ENCODE assay signal across 8 cellular contexts in the genomic region with DNA sequence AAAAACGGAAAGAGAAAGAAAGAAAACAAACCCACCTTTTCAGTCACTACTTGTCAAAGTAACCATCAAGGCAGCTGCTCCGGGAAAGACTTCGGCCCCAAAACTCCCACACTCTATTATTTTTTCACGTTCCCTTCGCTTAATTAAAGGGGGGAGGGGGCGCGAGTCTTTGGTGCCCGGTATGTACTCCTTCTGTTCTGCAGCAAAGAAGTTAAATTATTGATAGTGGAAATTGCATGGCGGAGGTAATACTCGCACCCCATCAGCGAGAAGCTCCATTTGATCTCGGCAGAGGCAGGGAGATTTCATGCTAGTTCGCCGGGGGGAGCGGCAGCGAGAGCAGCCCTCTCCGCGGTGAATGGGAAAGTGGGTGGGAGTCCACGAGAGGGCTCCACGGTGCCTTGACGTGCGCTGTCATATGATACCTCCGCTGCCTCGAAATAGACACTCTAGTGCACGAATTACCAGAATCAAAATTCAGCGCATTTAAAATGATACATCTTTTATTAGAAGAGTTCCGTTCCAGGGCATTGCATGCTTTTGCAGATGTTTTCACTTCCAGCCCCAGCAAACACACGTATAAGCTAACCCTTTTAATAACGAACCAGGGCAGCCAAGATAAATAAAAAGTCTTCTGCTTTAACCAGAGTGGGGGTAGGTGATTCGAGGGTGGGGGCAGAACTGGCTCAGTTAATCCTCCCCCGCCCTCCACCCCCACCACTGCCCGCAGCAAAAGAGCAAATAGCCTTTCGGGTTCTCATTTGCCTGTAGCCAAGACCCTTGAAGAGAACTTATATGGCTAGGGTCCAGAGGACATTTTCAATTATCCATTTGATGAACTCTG. TPM values are rescaled to one million over a fixed set of nuclear protein-coding genes. Genes with fewer than 3 reads are reported as not detected.
DNase-seq lines count a peak whose midpoint lies in the region; ATAC-seq and TF ChIP-seq lines count a peak whose summit lies in the region.

No MANE protein-coding gene starts in this region.

- H3K36me3 Mint-ChIP-seq in activated B cell treated with CpG ODN at 0.5 μM for 24 hours (ENCODE audit: low read depth) = no peaks in the 10 kb centered on the region

- peaks cover 3% of the 10 kb centered on the region for H3K27me3 ChIP-seq in prostate gland (replicated peaks; ENCODE audit: insufficient read depth)

- H3K27ac Mint-ChIP-seq in activated B cell treated with CpG ODN at 0.5 μM for 24 hours = no peak overlapping the region

- H3K9me3 ChIP-seq in prostate gland = no peaks in the 10 kb centered on the region

- H3K9me3 Mint-ChIP-seq in activated B cell treated with CpG ODN at 0.5 μM for 24 hours = no peaks in the 10 kb centered on the region

- peak overlapping the region; percentile 80 for H3K4me3 Mint-ChIP-seq in activated B cell treated with CpG ODN at 0.5 μM for 24 hours

- CTCF ChIA-PET in activated B cell treated with CpG ODN at 0.5 μM for 24 hours (lab: Charles Lee) = interaction anchor here (3.4 kb wide), 1 partner anchor 829 kb away, joined by 50 read pairs; no protein-coding TSS in a partner anchor

- H3K27ac ChIP-seq in prostate gland = no peak overlapping the region

- H3K4me1 ChIP-seq in prostate gland (replicated peaks) = peaks cover 7% of the 10 kb centered on the region

- peak overlapping the region; percentile 37 to 41 for H3K4me3 ChIP-seq in prostate gland

- no peaks in the 10 kb centered on the region for H3K36me3 ChIP-seq in prostate gland

- POLR2A ChIA-PET in activated B cell treated with CpG ODN at 0.5 μM for 24 hours (lab: Charles Lee) = no interaction called here

- H3K4me1 Mint-ChIP-seq in activated B cell treated with CpG ODN at 0.5 μM for 24 hours = peaks cover 27% of the 10 kb centered on the region

- no peak for TF ChIP-seq CTCF in activated B cell treated with CpG ODN at 0.5 μM for 24 hours (IDR thresholded peaks at IDR 0.05)
- TF ChIP-seq CTCF in prostate gland (IDR thresholded peaks at IDR 0.05) = no peak

- no peak for DNase-seq in Right ventricle myocardium inferior (ENCODE audit: missing footprints)
- no peak for DNase-seq in cardiac septum (ENCODE audit: low spot score)
- DNase-seq in HT1080 (ENCODE audit: low read depth) = peak; percentile 71
- no peak for DNase-seq in activated B cell treated with CpG ODN at 0.5 μM for 24 hours
- peak; percentile 57 for DNase-seq in Right ventricle myocardium superior
- no peak for DNase-seq in prostate gland (ENCODE audit: low spot score)
- DNase-seq in SHP77 (lab: John Stamatoyannopoulos, UW) = no peak

- ATAC-seq in Right ventricle myocardium inferior = peak; percentile 71
- ATAC-seq in activated B cell treated with CpG ODN at 0.5 μM for 24 hours (ENCODE audit: low read depth) = no peak
- ATAC-seq in Right ventricle myocardium superior (ENCODE audit: poor library complexity) = peak; percentile 69
- ATAC-seq in GM21528 (IDR thresholded peaks at IDR 0.05; ENCODE audit: low FRiP score, unreplicated experiment) = no peak

- H3K27me3 Mint-ChIP-seq in activated B cell treated with CpG ODN at 0.5 μM for 24 hours = peaks cover 51% of the 10 kb centered on the region

- TF ChIP-seq POLR2A in prostate gland (IDR thresholded peaks at IDR 0.05) = no peak

- 1% methylated on average over 33 of the region's 33 CpGs for whole genome bisulfite sequencing in prostate gland

- intact Hi-C loops in Right ventricle myocardium inferior (cut with DNase I) (loop anchor here (2.0 to 5.0 kb wide), 2 partner anchors 407 to 996 kb away; partner anchors contain the start of genes KIF18A and METTL15), cardiac septum (cut with DNase I) (loop anchor here (5.0 kb wide), 1 partner anchor 826 kb away; no protein-coding TSS in a partner anchor), activated B cell treated with CpG ODN at 0.5 μM for 24 hours (cut with micrococcal nuclease) (no loop called here), Right ventricle myocardium superior (cut with DNase I) (no loop called here), prostate gland (cut with DNase I) (loop anchor here (5.0 to 10.0 kb wide), 2 partner anchors 993 to 1456 kb away; no protein-coding TSS in a partner anchor)

RNA-seq across cellular contexts. Expression of gene BDNF, which starts 1.2 kb away (rescaled TPM):
- total RNA-seq in Right ventricle myocardium inferior (2.9 TPM), cardiac septum (8.4 TPM), activated B cell treated with CpG ODN at 0.5 μM for 24 hours (not detected in 2 replicates), Right ventricle myocardium superior (4.0 TPM), prostate gland (1 to 10 TPM in 1 of 2 donors, under 1 TPM in 1; 0.87 to 2.5 TPM)
- 11.9 and 12.5 TPM in 2 replicates for total RNA-seq in HT1080 (2014; rRNA removed; shearing (Covaris generic))
- polyA plus RNA-seq in HT1080 (2015; cell fraction: cytosol; rRNA removed) = 9.3 and 11.1 TPM in 2 replicates
- polyA plus RNA-seq in HT1080 (2015; cell fraction: nucleus; rRNA removed) = 7.6 and 8.6 TPM in 2 replicates

Comparison
In these comparisons a context has a peak if more than half of its experiments do, and no peak if none do; other contexts are left out.
1. DNase-seq: peak in HT1080 (single experiment) and Right ventricle myocardium superior (single experiment); none in Right ventricle myocardium inferior (single experiment), cardiac septum (single experiment), activated B cell treated with CpG ODN at 0.5 μM for 24 hours (single experiment), prostate gland (single experiment) and SHP77 (0 of 2).
2. intact Hi-C loops: an anchor here in Right ventricle myocardium inferior (2.0 to 5.0 kb wide), cardiac septum (5.0 kb wide) and prostate gland (5.0 to 10.0 kb wide); none called in activated B cell treated with CpG ODN at 0.5 μM for 24 hours and Right ventricle myocardium superior.
3. ATAC-seq: peak in Right ventricle myocardium inferior (single experiment) and Right ventricle myocardium superior (single experiment); none in activated B cell treated with CpG ODN at 0.5 μM for 24 hours (single experiment) and GM21528 (single experiment).